ENCODE assay signal across 1 cellular context in genomic region chr5:1641560-1642166, GRCh38.
TF ChIP-seq lines count a peak whose summit lies in the region.

No MANE protein-coding gene starts in this region.

TF ChIP-seq in HepG2, 621 proteins besides CTCF, POLR2A, EP300 and RAD21 (continued from another document and continues in another):
- TF ChIP-seq CEBPZ (IDR thresholded peaks at IDR 0.05; ENCODE audit: low read length) (no peak), ZBTB46 (CRISPR knock-in tag; IDR thresholded peaks at IDR 0.05; ENCODE audit: borderline replicate concordance) (no peak), HNRNPUL1 (IDR thresholded peaks at IDR 0.05; ENCODE audit: low read depth, low read length) (no peak), HDAC1 (CRISPR knock-in tag; IDR thresholded peaks at IDR 0.05) (no peak), ZNF503 (CRISPR knock-in tag; IDR thresholded peaks at IDR 0.05) (no peak), HMG20A (CRISPR knock-in tag; IDR thresholded peaks at IDR 0.05; ENCODE audit: borderline replicate concordance) (no peak), RXRA (CRISPR knock-in tag; IDR thresholded peaks at IDR 0.05) (no peak), ZNF282 (IDR thresholded peaks at IDR 0.05; ENCODE audit: partially characterized antibody) (no peak), ZNF513 (CRISPR knock-in tag; conservative IDR thresholded peaks at IDR 0.05) (no peak), ARID5B (CRISPR knock-in tag; IDR thresholded peaks at IDR 0.05) (no peak), ZNF253 (CRISPR knock-in tag; IDR thresholded peaks at IDR 0.05; ENCODE audit: borderline replicate concordance) (no peak), ZNF20 (CRISPR knock-in tag; IDR thresholded peaks at IDR 0.05) (no peak), ERF (CRISPR knock-in tag; IDR thresholded peaks at IDR 0.05) (no peak), THYN1 (CRISPR knock-in tag; IDR thresholded peaks at IDR 0.05; ENCODE audit: borderline replicate concordance, low read depth) (no peak), AGO1 (IDR thresholded peaks at IDR 0.05; ENCODE audit: low read depth, low read length, poor library complexity, severe bottlenecking) (no peak), ZNF674 (CRISPR knock-in tag; IDR thresholded peaks at IDR 0.05; ENCODE audit: low read depth) (no peak), NFE2L2 (IDR thresholded peaks at IDR 0.05; ENCODE audit: low read length) (no peak), ZNF431 (CRISPR knock-in tag; IDR thresholded peaks at IDR 0.05; ENCODE audit: borderline replicate concordance, low read depth) (no peak), ZNF121 (CRISPR knock-in tag; IDR thresholded peaks at IDR 0.05) (no peak), HIVEP1 (CRISPR knock-in tag; IDR thresholded peaks at IDR 0.05) (no peak), SP2 (CRISPR knock-in tag; IDR thresholded peaks at IDR 0.05) (no peak), ZHX2 (IDR thresholded peaks at IDR 0.05; ENCODE audit: low read depth) (no peak), ZHX2 (CRISPR knock-in tag; IDR thresholded peaks at IDR 0.05; ENCODE audit: borderline replicate concordance) (no peak), GMEB2 (CRISPR knock-in tag; IDR thresholded peaks at IDR 0.05; ENCODE audit: low read depth) (no peak), MED1 (CRISPR knock-in tag; IDR thresholded peaks at IDR 0.05) (no peak), ELF4 (CRISPR knock-in tag; IDR thresholded peaks at IDR 0.05; ENCODE audit: borderline replicate concordance) (no peak), HMG20B (CRISPR knock-in tag; conservative IDR thresholded peaks at IDR 0.05) (no peak), EHMT2 (IDR thresholded peaks at IDR 0.05; ENCODE audit: borderline replicate concordance, low read depth, low read length) (no peak), GTF3A (CRISPR knock-in tag; conservative IDR thresholded peaks at IDR 0.05) (no peak), ZNF292 (CRISPR knock-in tag; IDR thresholded peaks at IDR 0.05; ENCODE audit: borderline replicate concordance, low read depth) (no peak), NPAS2 (CRISPR knock-in tag; IDR thresholded peaks at IDR 0.05; ENCODE audit: borderline replicate concordance) (no peak), ADNP (CRISPR knock-in tag; IDR thresholded peaks at IDR 0.05) (no peak), ZUFSP (CRISPR knock-in tag; IDR thresholded peaks at IDR 0.05; ENCODE audit: borderline replicate concordance) (no peak), ZNF576 (CRISPR knock-in tag; IDR thresholded peaks at IDR 0.05) (no peak)
